ENCODE assay signal across 8 cellular contexts in the genomic region with DNA sequence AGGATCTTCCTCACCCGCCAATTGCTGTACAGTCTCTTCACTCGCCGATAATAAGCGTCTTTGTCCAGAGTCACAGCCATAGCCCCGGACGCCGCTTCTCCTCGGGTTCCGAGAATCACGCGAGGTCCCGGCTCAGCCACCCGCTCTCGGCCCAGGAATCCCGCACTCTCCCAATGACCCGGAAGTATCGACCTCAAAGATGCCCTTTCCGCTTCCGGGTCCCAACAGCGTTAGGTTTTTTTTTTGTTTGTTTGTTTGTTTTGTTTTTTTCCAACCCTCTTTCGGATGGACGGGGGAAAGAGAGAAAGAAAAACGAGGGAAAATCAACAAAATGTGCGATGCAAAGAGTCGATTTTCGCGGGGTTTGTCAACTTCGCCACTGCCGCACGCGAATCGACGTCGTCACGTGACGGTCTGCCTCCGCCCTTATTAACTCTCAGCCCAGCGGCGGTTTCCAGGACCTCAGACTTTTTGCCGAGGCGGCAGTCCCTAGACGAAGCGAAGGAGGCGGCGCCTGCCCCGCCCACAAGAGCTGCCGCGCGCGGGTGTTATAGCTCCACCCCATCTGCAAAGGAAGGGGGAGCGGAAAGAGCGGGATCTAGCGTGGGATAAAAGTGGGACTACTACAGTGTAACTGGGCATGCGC. TPM values are rescaled to one million over a fixed set of nuclear protein-coding genes. Genes with fewer than 3 reads are reported as not detected.
DNase-seq lines count a peak whose midpoint lies in the region; ATAC-seq lines count a peak whose summit lies in the region.

Gene SUPT16H (minus strand): TSS at position 172 of the 646 bp plus-strand sequence. CDS start 92 bp downstream, at position 80.

- peak within 1 kb of the TSS; percentile 89 for H3K4me3 ChIP-seq in CD8-positive, alpha-beta memory T cell (ENCODE audit: low read length)

- peaks cover 41 to 54% (median 48%) of the 10 kb centered on the region in 3 donors for H3K4me1 Mint-ChIP-seq in CD8-positive, alpha-beta memory T cell

- peaks cover 25% of the 10 kb centered on the region for H3K4me1 ChIP-seq in CD8-positive, alpha-beta memory T cell (ENCODE audit: insufficient read depth, low read length)

- H3K27me3 ChIP-seq in CD8-positive, alpha-beta memory T cell (ENCODE audit: insufficient read depth, low read length, poor library complexity, severe bottlenecking) = no peaks in the 10 kb centered on the region

- CTCF ChIA-PET in CD8-positive, alpha-beta memory T cell (lab: Charles Lee) = interaction anchor here (1.2 kb wide), 1 partner anchor 72 kb away, joined by 4 read pairs; the partner anchor contains the start of gene CHD8

- H3K4me3 Mint-ChIP-seq in CD8-positive, alpha-beta memory T cell = peak within 1 kb of the TSS; percentile 88 to 99 (median 96)

- peak; percentile 87 to 96 (median 94) for DNase-seq in CD8-positive, alpha-beta memory T cell
- peak; percentile 87 for DNase-seq in HS-5 (ENCODE audit: low read depth)
- peak; percentile 93 for DNase-seq in NK-92 treated with Interleukin-12 subunit alpha and Interleukin-12 subunit beta, amount 100 ng/mL, for 24 hours (lab: John Stamatoyannopoulos, UW)
- DNase-seq in activated CD8-positive, alpha-beta memory T cell treated with anti-CD3 and anti-CD28 coated beads for 24 hours = peak; percentile 95
- peak; percentile 85 for DNase-seq in effector CD8-positive, alpha-beta T cell (lab: John Stamatoyannopoulos, UW)
- DNase-seq in lung microvascular endothelial cell (ENCODE audit: low read depth in 2 of 2) = peak; percentile 95 to 97
- peak; percentile 91 to 92 (median 92) for DNase-seq in stimulated activated CD4-positive, alpha-beta T cell treated with anti-CD3 and anti-CD28 coated beads, TNF-alpha, amount 100 ng/mL, for 48 hours (ENCODE audit: low read depth in 3 of 3)

- POLR2A ChIA-PET in CD8-positive, alpha-beta memory T cell (lab: Charles Lee) = interaction anchor here (0.6 to 1.2 kb wide), 5 partner anchors 53 to 287 kb away, joined by 3 to 6 read pairs (median 3); no protein-coding TSS in a partner anchor

- peaks cover 0 to 46% (median 2%) of the 10 kb centered on the region in 3 donors for H3K36me3 Mint-ChIP-seq in CD8-positive, alpha-beta memory T cell

- H3K27ac Mint-ChIP-seq in CD8-positive, alpha-beta memory T cell = peak within 1 kb of the TSS; percentile 96 to 100 (median 99)

- H3K27ac ChIP-seq in CD8-positive, alpha-beta memory T cell (ENCODE audit: low read depth, low read length) = peak within 1 kb of the TSS; percentile 91

- H3K27me3 Mint-ChIP-seq in CD8-positive, alpha-beta memory T cell = no peaks in the 10 kb centered on the region

- no peaks in the 10 kb centered on the region for H3K9me3 ChIP-seq in CD8-positive, alpha-beta memory T cell (ENCODE audit: low read length)

- ATAC-seq in GM19468 (IDR thresholded peaks at IDR 0.05; ENCODE audit: extremely low read depth, unreplicated experiment) = peak; percentile 70

- H3K36me3 ChIP-seq in CD8-positive, alpha-beta memory T cell (ENCODE audit: insufficient read depth, low read length) = no peaks in the 10 kb centered on the region

- no peaks in the 10 kb centered on the region for H3K9me3 Mint-ChIP-seq in CD8-positive, alpha-beta memory T cell

RNA-seq across cellular contexts. Expression of gene SUPT16H, which starts in this region (rescaled TPM):
- total RNA-seq in CD8-positive, alpha-beta memory T cell = 100 to 1,000 TPM; 199 to 208 TPM
- polyA plus RNA-seq in CD8-positive, alpha-beta memory T cell = 84.5 TPM
- total RNA-seq in lung microvascular endothelial cell = 50.4 and 51.4 TPM in 2 replicates

Comparison
In these comparisons a context has a peak if more than half of its experiments do, and no peak if none do; other contexts are left out.
1. Peak in every context shown above with its lines: DNase-seq, ATAC-seq, H3K4me3 ChIP-seq and H3K27ac ChIP-seq.